Comparison of ENCODE assay signal across 8 cellular contexts in the genomic region with DNA sequence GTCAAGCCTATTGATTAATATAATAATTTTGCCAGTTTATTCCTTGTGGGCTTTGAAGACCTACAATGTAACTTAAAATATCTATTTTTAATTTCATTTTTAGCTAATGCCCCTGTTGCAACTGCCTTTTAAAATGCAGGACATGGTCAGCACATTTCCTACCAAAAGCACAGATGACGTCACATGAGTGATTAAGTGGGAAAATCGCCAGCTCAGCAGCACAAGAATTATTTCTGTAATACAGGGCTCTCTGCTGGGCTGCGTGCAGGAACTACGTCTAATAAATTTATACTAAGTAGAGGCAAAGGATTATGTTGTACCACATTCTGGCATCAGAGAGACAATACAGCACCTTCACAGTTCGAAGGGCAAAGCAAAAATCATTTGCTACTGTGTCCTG. TPM values are rescaled to one million over a fixed set of nuclear protein-coding genes. Genes with fewer than 3 reads are reported as not detected.
DNase-seq lines count a peak whose midpoint lies in the region; ATAC-seq and TF ChIP-seq lines count a peak whose summit lies in the region.

No MANE protein-coding gene starts in this region.

- ATAC-seq in HG03108 (IDR thresholded peaks at IDR 0.05; ENCODE audit: unreplicated experiment), result no peak
- no peak for ATAC-seq in GM18861 (IDR thresholded peaks at IDR 0.05; ENCODE audit: unreplicated experiment)

- no peak for TF ChIP-seq CTCF in esophagus squamous epithelium (IDR thresholded peaks at IDR 0.05)

- peak overlapping the region; percentile 18 to 81 (median 68) for H3K27ac ChIP-seq in esophagus squamous epithelium

- 29 to 62% methylated on average over 5 of the region's 5 CpGs for WGBS in esophagus squamous epithelium, 2 donors

- peaks cover 0 to 30% (median 0%) of the 10 kb centered on the region in 3 donors for H3K36me3 ChIP-seq in esophagus squamous epithelium

- intact Hi-C loops in esophagus squamous epithelium (cut with DNase I), result no loop called here

- no peak overlapping the region for H3K4me3 ChIP-seq in esophagus squamous epithelium

- TF ChIP-seq POLR2A in esophagus squamous epithelium (IDR thresholded peaks at IDR 0.05), result no peak

- H3K9me3 ChIP-seq in esophagus squamous epithelium, result no peaks in the 10 kb centered on the region

- DNase-seq in NCI-H2029 (lab: John Stamatoyannopoulos, UW), result peak; percentile 1
- DNase-seq in NCI-H2029 treated with DMSO at 0.1 percent for 48 hours (lab: John Stamatoyannopoulos, UW), result no peak
- DNase-seq in esophagus squamous epithelium (lab: John Stamatoyannopoulos, UW), result no peak
- peak; percentile 46 for DNase-seq in middle frontal gyrus (ENCODE audit: extremely low spot score, low spot score)
- DNase-seq in ureter (ENCODE audit: low spot score), result peak; percentile 65
- DNase-seq in NCI-H128 (lab: John Stamatoyannopoulos, UW; ENCODE audit: unreplicated experiment), result no peak

- H3K4me1 ChIP-seq in esophagus squamous epithelium, result peaks cover 0 to 29% (median 0%) of the 10 kb centered on the region in 3 donors

- no peaks in the 10 kb centered on the region for H3K27me3 ChIP-seq in esophagus squamous epithelium

RNA-seq across cellular contexts. Expression of a gene that starts 8.2 kb away (rescaled TPM):
- total RNA-seq in esophagus squamous epithelium (10 to 100 TPM; 20.1 to 44.7 (median 33.6) TPM), ureter (5.3 TPM)

RNA-seq across cellular contexts. Expression of a gene that starts 40.3 kb away (rescaled TPM):
- total RNA-seq in esophagus squamous epithelium, result 1 to 10 TPM; 1.5 to 5.7 (median 2.6) TPM
- 1.6 TPM for total RNA-seq in ureter

RNA-seq across cellular contexts. Expression of a gene that starts 44.3 kb away (rescaled TPM):
- total RNA-seq in esophagus squamous epithelium (not detected), ureter (not detected)

RNA-seq across cellular contexts. Expression of a gene that starts 55.4 kb away (rescaled TPM):
- total RNA-seq in esophagus squamous epithelium, result 10 to 100 TPM in 3 of 4 donors, 1 to 10 TPM in 1; 4.7 to 42.2 (median 18.6) TPM
- total RNA-seq in ureter, result 0.34 TPM

Comparison
In these comparisons a context has a peak if more than half of its experiments do, and no peak if none do; other contexts are left out.
1. DNase-seq: peak in NCI-H2029 (single experiment), middle frontal gyrus (single experiment) and ureter (single experiment); none in NCI-H2029 treated with DMSO at 0.1 percent for 48 hours (single experiment), esophagus squamous epithelium (single experiment) and NCI-H128 (single experiment).